In the genomic region with DNA sequence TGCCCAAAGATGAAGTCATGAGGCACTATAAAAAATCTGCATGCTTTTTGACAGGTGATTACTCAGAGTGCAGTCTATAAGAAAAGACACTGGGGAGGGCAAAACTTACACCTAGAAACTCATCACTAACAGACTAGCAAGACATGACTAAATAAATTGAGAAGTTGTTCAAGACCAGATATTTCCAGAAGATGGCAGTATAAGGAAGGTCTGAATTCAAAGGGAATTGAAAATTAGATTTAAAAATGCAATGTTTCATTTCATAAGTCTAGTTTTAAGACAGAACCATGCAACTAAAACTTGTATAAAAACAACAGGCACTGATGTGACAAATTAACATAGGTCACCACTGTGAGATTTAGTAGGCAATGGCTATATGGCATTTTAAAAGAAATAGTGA, we compare ENCODE assay signal across 9 cellular contexts.
DNase-seq lines count a peak whose midpoint lies in the region; ATAC-seq and TF ChIP-seq lines count a peak whose summit lies in the region.
"Had no signal": no experiment of that assay in that cellular context is flagged by ENCODE, and none has a peak within 500 bp of the region (broad histone marks: within the 10 kb centered on the region; RNA-seq: fewer than 3 reads in every experiment).

No MANE protein-coding gene starts in this region.

- H3K4me3 ChIP-seq in MM.1S (ENCODE audit: low read length) (no peak overlapping the region), neural progenitor cell (no peak overlapping the region)

- ATAC-seq in GM21825 (IDR thresholded peaks at IDR 0.05; ENCODE audit: unreplicated experiment), result no peak
- ATAC-seq in HG03565 (IDR thresholded peaks at IDR 0.05; ENCODE audit: unreplicated experiment), result no peak
- ATAC-seq: sciatic nerve had no signal

- no peaks in the 10 kb centered on the region for H3K79me2 ChIP-seq in MM.1S (ENCODE audit: low read length)
- H3K79me2 ChIP-seq in neural progenitor cell (ENCODE audit: low read depth), result no peaks in the 10 kb centered on the region

- peak; percentile 3 for DNase-seq in GM03348 (ENCODE audit: low spot score)
- peak; percentile 41 for DNase-seq in MM.1S
- DNase-seq in cerebellar cortex (ENCODE audit: low spot score), result peak; percentile 0
- no peak for DNase-seq in neural progenitor cell (ENCODE audit: low spot score)
- DNase-seq in islet precursor cell, result no peak
- DNase-seq: head of caudate nucleus had no signal

- no peaks in the 10 kb centered on the region for H3K9me2 ChIP-seq in MM.1S (replicated peaks; ENCODE audit: insufficient read depth, low read length)

- H3K36me3 ChIP-seq in MM.1S (replicated peaks; ENCODE audit: insufficient read depth, low read length) (no peaks in the 10 kb centered on the region), neural progenitor cell (no peaks in the 10 kb centered on the region)

- H3K9ac ChIP-seq in MM.1S (ENCODE audit: low read length) (no peak overlapping the region), neural progenitor cell (no peak overlapping the region)

- no peaks in the 10 kb centered on the region for H3K27me3 Mint-ChIP-seq in neural progenitor cell (ENCODE audit: insufficient read depth, low read depth)

- H2AFZ ChIP-seq in MM.1S (ENCODE audit: low read length) (no peak overlapping the region), neural progenitor cell (replicated peaks) (no peak overlapping the region)

- H4K20me1 ChIP-seq in MM.1S (ENCODE audit: insufficient read depth, low read length) (no peaks in the 10 kb centered on the region), neural progenitor cell (ENCODE audit: low read depth) (no peaks in the 10 kb centered on the region)

- no peak overlapping the region for H3K4me2 ChIP-seq in MM.1S (ENCODE audit: low read depth, low read length)
- H3K4me2 ChIP-seq in neural progenitor cell, result no peak overlapping the region

- H3F3A ChIP-seq in MM.1S (ENCODE audit: insufficient read depth, low read length) (no peaks in the 10 kb centered on the region), neural progenitor cell (ENCODE audit: low read depth) (no peaks in the 10 kb centered on the region)

- H3K27me3 ChIP-seq in MM.1S (replicated peaks; ENCODE audit: insufficient read depth, low read length), result no peaks in the 10 kb centered on the region
- no peaks in the 10 kb centered on the region for H3K27me3 ChIP-seq in neural progenitor cell

- H3K4me3 Mint-ChIP-seq in neural progenitor cell, result no peak overlapping the region

- no peak overlapping the region for H3K27ac Mint-ChIP-seq in neural progenitor cell

- H3K4me1 Mint-ChIP-seq in neural progenitor cell, result no peaks in the 10 kb centered on the region

- no peaks in the 10 kb centered on the region for H3K4me1 ChIP-seq in MM.1S (ENCODE audit: low read length)
- H3K4me1 ChIP-seq in neural progenitor cell, result no peaks in the 10 kb centered on the region

- H3K9me3 ChIP-seq in MM.1S (replicated peaks; ENCODE audit: insufficient read depth, low read length) (no peaks in the 10 kb centered on the region), neural progenitor cell (ENCODE audit: low read depth) (peaks cover 7% of the 10 kb centered on the region)

- no peaks in the 10 kb centered on the region for H3K36me3 Mint-ChIP-seq in neural progenitor cell

- H3K27ac ChIP-seq in MM.1S (ENCODE audit: low read length) (no peak overlapping the region), neural progenitor cell (no peak overlapping the region)

- H3K9me3 Mint-ChIP-seq in neural progenitor cell, result no peaks in the 10 kb centered on the region

- TF ChIP-seq CTCF in MM.1S (IDR thresholded peaks at IDR 0.05; ENCODE audit: low read length) (peak; percentile 52), neural progenitor cell (IDR thresholded peaks at IDR 0.05) (peak; percentile 51)

Comparison
In these comparisons a context has a peak if more than half of its experiments do, and no peak if none do; other contexts are left out.
1. DNase-seq: peak in GM03348 (single experiment), MM.1S (single experiment) and cerebellar cortex (single experiment); none in neural progenitor cell (single experiment) and islet precursor cell (single experiment).